ENCODE assay signal across 9 cellular contexts in genomic region chr6:4788953-4789584, GRCh38. TPM values are rescaled to one million over a fixed set of nuclear protein-coding genes. Genes with fewer than 3 reads are reported as not detected.
DNase-seq lines count a peak whose midpoint lies in the region; ATAC-seq, FAIRE-seq and TF ChIP-seq lines count a peak whose summit lies in the region.
"Had no signal": no experiment of that assay in that cellular context is flagged by ENCODE, and none has a peak within 500 bp of the region (broad histone marks: within the 10 kb centered on the region; RNA-seq: fewer than 3 reads in every experiment).

No MANE protein-coding gene starts in this region.

- FAIRE-seq in GM18507 (lab: Jason Lieb, UNC): peak; percentile 78

- H3K9me3 ChIP-seq in vagina: no peaks in the 10 kb centered on the region

- H3K36me3 ChIP-seq in vagina: no peaks in the 10 kb centered on the region

- ATAC-seq in GM21529 (IDR thresholded peaks at IDR 0.05; ENCODE audit: unreplicated experiment) (peak; percentile 96), HG03342 (IDR thresholded peaks at IDR 0.05; ENCODE audit: unreplicated experiment) (peak; percentile 96), sciatic nerve (no peak)

- DNase-seq in GM18507 (ENCODE audit: extremely low spot score, insufficient read length, low read depth) (no peak), left kidney (ENCODE audit: low read depth, low spot score) (peak; percentile 57), vagina (ENCODE audit: extremely low spot score in 2 of 2) (no peak), sciatic nerve (ENCODE audit: low spot score) (no peak)
- no peak for DNase-seq in stimulated activated CD4-positive, alpha-beta T cell treated with anti-CD3 and anti-CD28 coated beads, Interleukin-2, amount 100 ng/mL, for 48 hours
- no peak for DNase-seq in stimulated activated CD4-positive, alpha-beta T cell treated with anti-CD3 and anti-CD28 coated beads, Interleukin-2, amount 100 ng/mL, for 24 hours
- DNase-seq: NCI-H1105 treated with DMSO at 0.1 percent for 48 hours had no signal

- TF ChIP-seq POLR2A in vagina (IDR thresholded peaks at IDR 0.05): no peak

- intact Hi-C loops in vagina (cut with DNase I): no loop called here
- intact Hi-C loops in sciatic nerve (cut with DNase I): no loop called here

- no peak overlapping the region for H3K4me3 ChIP-seq in vagina

- peaks cover 39% of the 10 kb centered on the region for H3K4me1 ChIP-seq in vagina

- H3K27ac ChIP-seq in vagina: no peak overlapping the region

- TF ChIP-seq CTCF in vagina (IDR thresholded peaks at IDR 0.05): no peak

- no peaks in the 10 kb centered on the region for H3K27me3 ChIP-seq in vagina

RNA-seq across cellular contexts. Expression of gene CDYL, which starts 12.9 kb away (rescaled TPM):
- 31.9 TPM for total RNA-seq in vagina
- 40.3 TPM for total RNA-seq in sciatic nerve
